8 cellular contexts compared by ENCODE assay signal in the genomic region with DNA sequence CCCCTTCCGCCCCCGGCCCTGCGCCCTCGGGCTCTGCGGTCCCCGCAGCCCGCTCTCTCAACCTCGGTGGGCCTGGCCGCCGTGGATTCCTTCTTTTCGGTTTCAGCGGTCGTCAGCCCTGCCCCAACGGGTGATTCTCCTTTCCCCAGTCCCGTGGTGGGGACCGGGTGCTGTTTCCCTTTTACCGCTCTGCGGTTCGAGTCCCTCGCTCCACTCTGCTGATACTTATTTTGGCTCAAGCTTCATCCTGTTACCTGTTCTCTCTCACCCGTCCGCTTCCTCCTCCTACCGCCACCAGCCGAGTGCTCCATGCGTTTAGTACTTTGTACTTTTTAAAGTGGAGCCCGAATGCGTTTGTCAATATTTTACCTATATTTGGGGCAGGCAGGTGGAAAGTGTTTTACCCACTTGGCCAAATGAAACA. TPM values are rescaled to one million over a fixed set of nuclear protein-coding genes. Genes with fewer than 3 reads are reported as not detected.
DNase-seq lines count a peak whose midpoint lies in the region; ATAC-seq and TF ChIP-seq lines count a peak whose summit lies in the region.

No MANE protein-coding gene starts in this region.

- H3K4me1 Mint-ChIP-seq in activated naive CD8-positive, alpha-beta T cell treated with anti-CD3 and anti-CD28 coated beads for 36 hours, result peaks cover 40% of the 10 kb centered on the region

- H3K4me3 ChIP-seq in BLaER1, result peak overlapping the region; percentile 94
- no peak overlapping the region for H3K4me3 ChIP-seq in KMS-11 (IDR thresholded peaks at IDR 0.05; ENCODE audit: insufficient read depth, low read depth, low read length)
- peak overlapping the region; percentile 73 for H3K4me3 ChIP-seq in iPS-18a (ENCODE audit: low read length)

- H3K36me3 ChIP-seq in BLaER1, result peaks cover 33% of the 10 kb centered on the region
- H3K36me3 ChIP-seq in KMS-11 (ENCODE audit: insufficient read depth), result 0 out of 2 replicates have a peak, but pooled peaks cover 5% of the 10 kb centered on the region
- H3K36me3 ChIP-seq in iPS-18a (ENCODE audit: control insufficient read depth, low read depth, low read length), result peaks cover 18% of the 10 kb centered on the region

- H3K27me3 ChIP-seq in BLaER1 (no peaks in the 10 kb centered on the region), KMS-11 (ENCODE audit: insufficient read depth, low read depth) (no peaks in the 10 kb centered on the region), iPS-18a (ENCODE audit: control insufficient read depth, insufficient read depth, low read length) (no peaks in the 10 kb centered on the region)

- peaks cover 22% of the 10 kb centered on the region for H3K36me3 Mint-ChIP-seq in activated naive CD8-positive, alpha-beta T cell treated with anti-CD3 and anti-CD28 coated beads for 36 hours

- peak overlapping the region; percentile 98 for H3K4me3 Mint-ChIP-seq in activated naive CD8-positive, alpha-beta T cell treated with anti-CD3 and anti-CD28 coated beads for 36 hours

- H3K9me3 Mint-ChIP-seq in activated naive CD8-positive, alpha-beta T cell treated with anti-CD3 and anti-CD28 coated beads for 36 hours, result no peaks in the 10 kb centered on the region

- no peaks in the 10 kb centered on the region for H3K27me3 Mint-ChIP-seq in activated naive CD8-positive, alpha-beta T cell treated with anti-CD3 and anti-CD28 coated beads for 36 hours

- H3K4me2 ChIP-seq in BLaER1, result peak overlapping the region; percentile 93
- peak overlapping the region; percentile 96 for H3K4me2 ChIP-seq in KMS-11

- peak overlapping the region; percentile 99 for H3K9ac ChIP-seq in BLaER1
- H3K9ac ChIP-seq in KMS-11, result peak overlapping the region; percentile 74
- peak overlapping the region; percentile 85 for H3K9ac ChIP-seq in iPS-18a (ENCODE audit: low read length)

- peak overlapping the region; percentile 71 for H2AFZ ChIP-seq in KMS-11 (ENCODE audit: low read depth)

- H3K4me1 ChIP-seq in BLaER1 (peaks cover 28% of the 10 kb centered on the region), KMS-11 (ENCODE audit: low read depth, poor library complexity, severe bottlenecking) (peaks cover 30% of the 10 kb centered on the region), iPS-18a (ENCODE audit: control insufficient read depth, low read depth, low read length) (no peaks in the 10 kb centered on the region)

- H3K27ac Mint-ChIP-seq in activated naive CD8-positive, alpha-beta T cell treated with anti-CD3 and anti-CD28 coated beads for 36 hours, result peak overlapping the region; percentile 98

- H3K27ac ChIP-seq in BLaER1, result peak overlapping the region; percentile 100
- peak overlapping the region; percentile 78 for H3K27ac ChIP-seq in KMS-11
- no peak overlapping the region for H3K27ac ChIP-seq in iPS-18a (ENCODE audit: low read length)

- peaks cover 51% of the 10 kb centered on the region for H3K79me2 ChIP-seq in KMS-11 (ENCODE audit: insufficient read depth, low read depth)

- no peak for DNase-seq in activated naive CD8-positive, alpha-beta T cell treated with anti-CD3 and anti-CD28 coated beads for 36 hours
- DNase-seq in stimulated activated naive CD4-positive, alpha-beta T cell treated with Interleukin-2 at 50 U/mL for 16 hours (lab: John Stamatoyannopoulos, UW), result peak; percentile 40
- DNase-seq in NCI-H1436 treated with DMSO at 0.1 percent for 48 hours (lab: John Stamatoyannopoulos, UW), result no peak

- ATAC-seq in GM19351 (IDR thresholded peaks at IDR 0.05; ENCODE audit: unreplicated experiment) (peak; percentile 5), HG03520 (IDR thresholded peaks at IDR 0.05; ENCODE audit: unreplicated experiment) (no peak)

- H3K9me3 ChIP-seq in BLaER1, result no peaks in the 10 kb centered on the region
- no peaks in the 10 kb centered on the region for H3K9me3 ChIP-seq in iPS-18a (ENCODE audit: control insufficient read depth, low read depth, low read length)

- no peak for TF ChIP-seq CTCF in KMS-11 (conservative IDR thresholded peaks at IDR 0.05; ENCODE audit: low read depth, low read length)

- H4K20me1 ChIP-seq in BLaER1 (peaks cover 53% of the 10 kb centered on the region), KMS-11 (ENCODE audit: insufficient read depth) (peaks cover 9% of the 10 kb centered on the region; the same call in 1 of the 2 replicates)

RNA-seq across cellular contexts. Expression of a gene that starts 0.6 kb away (rescaled TPM):
- total RNA-seq in activated naive CD8-positive, alpha-beta T cell treated with anti-CD3 and anti-CD28 coated beads for 36 hours, result 10 to 100 TPM; 74.0 to 78.6 TPM

RNA-seq across cellular contexts. Expression of a gene that starts 10.9 kb away (rescaled TPM):
- total RNA-seq in activated naive CD8-positive, alpha-beta T cell treated with anti-CD3 and anti-CD28 coated beads for 36 hours, result 10 to 100 TPM; 22.0 to 22.2 TPM

RNA-seq across cellular contexts. Expression of a gene that starts 18.8 kb away (rescaled TPM):
- under 1 TPM; 0.38 to 0.56 TPM for total RNA-seq in activated naive CD8-positive, alpha-beta T cell treated with anti-CD3 and anti-CD28 coated beads for 36 hours

RNA-seq across cellular contexts. Expression of a gene that starts 43.5 kb away (rescaled TPM):
- total RNA-seq in activated naive CD8-positive, alpha-beta T cell treated with anti-CD3 and anti-CD28 coated beads for 36 hours, result 10 to 100 TPM; 13.8 to 14.9 TPM

RNA-seq across cellular contexts. Expression of a gene that starts 43.9 kb away (rescaled TPM):
- 10 to 100 TPM; 94.9 to 99.1 TPM for total RNA-seq in activated naive CD8-positive, alpha-beta T cell treated with anti-CD3 and anti-CD28 coated beads for 36 hours
